Comparison of ENCODE assay signal across 10 cellular contexts in the genomic region with DNA sequence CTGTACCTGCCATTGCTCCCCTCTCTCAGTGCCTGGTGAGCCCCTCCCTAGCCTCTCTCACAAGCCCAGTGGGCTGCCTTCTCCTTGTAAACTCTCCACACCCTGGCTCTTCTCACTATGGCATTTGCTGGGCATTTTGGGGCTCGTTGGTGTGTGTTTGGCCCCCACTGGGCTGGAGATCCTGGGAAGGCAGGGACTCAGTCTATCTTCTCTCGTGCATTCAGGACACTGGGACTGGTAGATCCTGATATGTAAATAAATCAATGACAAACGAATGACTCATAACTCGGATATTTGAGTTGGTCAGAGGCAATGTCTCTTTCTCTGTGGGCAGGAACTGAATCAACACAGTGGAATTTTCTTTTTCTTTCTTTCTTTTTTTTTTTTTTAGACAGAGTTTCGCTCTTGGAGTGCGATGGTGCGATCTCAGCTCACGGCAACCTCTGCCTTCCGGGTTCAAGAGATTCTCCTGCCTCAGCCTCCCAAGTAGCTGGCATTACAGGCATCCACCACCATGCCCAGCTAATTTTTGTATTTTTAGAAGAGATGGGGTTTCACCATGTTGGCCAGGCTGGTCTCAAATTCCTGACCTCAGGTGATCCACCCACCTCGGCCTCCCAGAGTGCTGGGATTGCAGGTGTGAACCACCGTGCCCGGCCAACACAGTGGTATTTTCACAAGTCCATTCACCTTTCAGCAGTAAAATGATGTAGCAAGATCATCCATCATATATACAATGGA.
DNase-seq lines count a peak whose midpoint lies in the region; TF ChIP-seq lines count a peak whose summit lies in the region.
"Had no signal": no experiment of that assay in that cellular context is flagged by ENCODE, and none has a peak within 500 bp of the region (broad histone marks: within the 10 kb centered on the region; RNA-seq: fewer than 3 reads in every experiment).

No MANE protein-coding gene starts in this region.

- POLR2A ChIA-PET in CD8-positive, alpha-beta memory T cell (lab: Charles Lee): no interaction called here
- POLR2A ChIA-PET in OCI-LY7 (lab: Charles Lee): interaction anchor here (0.6 kb wide), 1 partner anchor 307 kb away, joined by 3 read pairs; no protein-coding TSS in a partner anchor

- H2AFZ ChIP-seq in OCI-LY7 (ENCODE audit: low read length): no peak overlapping the region

- no peak overlapping the region for H3K9ac ChIP-seq in colonic mucosa (ENCODE audit: low read depth in 2 of 2, low read length in 2 of 2)

- no peaks in the 10 kb centered on the region for H3K27me3 ChIP-seq in CD8-positive, alpha-beta memory T cell (ENCODE audit: insufficient read depth, low read length, poor library complexity, severe bottlenecking)
- H3K27me3 ChIP-seq in colonic mucosa: no peaks in the 10 kb centered on the region

- H3K79me2 ChIP-seq in OCI-LY7 (ENCODE audit: insufficient read depth, low read depth, low read length): no peaks in the 10 kb centered on the region

- no peaks in the 10 kb centered on the region for H3K9me3 Mint-ChIP-seq in CD8-positive, alpha-beta memory T cell
- H3K9me3 Mint-ChIP-seq: activated CD4-positive, alpha-beta T cell treated with anti-CD3 and anti-CD28 coated beads, Interleukin-2, amount 10 ng/mL, durations not matched to agents 7 days and 5 days had no signal

- in situ Hi-C loops in SK-MEL-5 (cut with HindIII; ENCODE audit: low pct_unique_long_range_greater_than_20kb, low sequenced_read_pairs): no loop called here

- peaks cover 3 to 5% (median 4%) of the 10 kb centered on the region in 3 donors for H3K4me1 Mint-ChIP-seq in CD8-positive, alpha-beta memory T cell

- no TSS peak for BruUV-seq in OCI-LY7 (replicated peaks; lab: Mats Ljungman, UMichigan)

- H3K36me3 Mint-ChIP-seq in CD8-positive, alpha-beta memory T cell: no peaks in the 10 kb centered on the region

- no peaks in the 10 kb centered on the region for H3K4me1 ChIP-seq in CD8-positive, alpha-beta memory T cell (ENCODE audit: insufficient read depth, low read length)
- no peaks in the 10 kb centered on the region for H3K4me1 ChIP-seq in OCI-LY7 (ENCODE audit: insufficient read depth, low read length, poor library complexity, severe bottlenecking)
- no peaks in the 10 kb centered on the region for H3K4me1 ChIP-seq in colonic mucosa

- no peak overlapping the region for H3K4me3 ChIP-seq in fibroblast of pulmonary artery (replicated peaks; ENCODE audit: low read depth, low read length)
- H3K4me3 ChIP-seq in CD8-positive, alpha-beta memory T cell (ENCODE audit: low read length): no peak overlapping the region
- H3K4me3 ChIP-seq in OCI-LY7 (ENCODE audit: low read depth, low read length, poor library complexity, severe bottlenecking): no peak overlapping the region
- H3K4me3 ChIP-seq in colonic mucosa: no peak overlapping the region

- H3K9me2 ChIP-seq in OCI-LY7 (ENCODE audit: insufficient read depth, low read length): no peaks in the 10 kb centered on the region

- peak; percentile 87 for DNase-seq in GM04503 (ENCODE audit: low read depth)
- DNase-seq in SK-MEL-5 (ENCODE audit: low read depth, low spot score): peak; percentile 67
- peak; percentile 94 for DNase-seq in fibroblast of pulmonary artery (ENCODE audit: low read depth)
- DNase-seq in pulmonary artery endothelial cell (ENCODE audit: low read depth, low spot score): peak; percentile 75
- no peak for DNase-seq in CD8-positive, alpha-beta memory T cell
- DNase-seq in OCI-LY7 (ENCODE audit: low spot score): no peak
- no peak for DNase-seq in NCI-H69 (lab: John Stamatoyannopoulos, UW)
- no peak for DNase-seq in colonic mucosa
- DNase-seq: activated CD4-positive, alpha-beta T cell treated with anti-CD3 and anti-CD28 coated beads, Interleukin-2, amount 10 ng/mL, durations not matched to agents 7 days and 5 days; NCI-H2081 treated with DMSO at 0.1 percent for 48 hours had no signal

- no peaks in the 10 kb centered on the region for H4K20me1 ChIP-seq in OCI-LY7 (ENCODE audit: insufficient read depth, low read length)

- TF ChIP-seq CTCF in fibroblast of pulmonary artery (IDR thresholded peaks at IDR 0.05; ENCODE audit: low read length, missing control alignments) (no peak), OCI-LY7 (conservative IDR thresholded peaks at IDR 0.05; ENCODE audit: low read length) (no peak), colonic mucosa (IDR thresholded peaks at IDR 0.05) (no peak)

- no peak overlapping the region for H3K27ac Mint-ChIP-seq in CD8-positive, alpha-beta memory T cell
- H3K27ac Mint-ChIP-seq: activated CD4-positive, alpha-beta T cell treated with anti-CD3 and anti-CD28 coated beads, Interleukin-2, amount 10 ng/mL, durations not matched to agents 7 days and 5 days had no signal

- intact Hi-C loops in OCI-LY7 (cut with micrococcal nuclease; ENCODE audit: unreplicated experiment) (no loop called here), colonic mucosa (cut with DNase I) (loop anchor here (10.0 kb wide), 1 partner anchor 662 kb away; no protein-coding TSS in a partner anchor)

- H3K36me3 ChIP-seq in CD8-positive, alpha-beta memory T cell (ENCODE audit: insufficient read depth, low read length): no peaks in the 10 kb centered on the region
- H3K36me3 ChIP-seq in OCI-LY7 (ENCODE audit: insufficient read depth, low read length): no peaks in the 10 kb centered on the region
- H3K36me3 ChIP-seq in colonic mucosa: no peaks in the 10 kb centered on the region

- no peak overlapping the region for H3K27ac ChIP-seq in CD8-positive, alpha-beta memory T cell (ENCODE audit: low read depth, low read length)
- H3K27ac ChIP-seq in OCI-LY7 (ENCODE audit: low read depth, low read length, poor library complexity, severe bottlenecking) (no peak overlapping the region), colonic mucosa (no peak overlapping the region)

- no peak overlapping the region for H3K4me3 Mint-ChIP-seq in CD8-positive, alpha-beta memory T cell
- H3K4me3 Mint-ChIP-seq: activated CD4-positive, alpha-beta T cell treated with anti-CD3 and anti-CD28 coated beads, Interleukin-2, amount 10 ng/mL, durations not matched to agents 7 days and 5 days had no signal

- no peak overlapping the region for H3K4me2 ChIP-seq in OCI-LY7 (ENCODE audit: low read length)

- CTCF ChIA-PET in CD8-positive, alpha-beta memory T cell (lab: Charles Lee): no interaction called here
- CTCF ChIA-PET in OCI-LY7 (lab: Charles Lee; ENCODE audit: unreplicated experiment): no interaction called here

- peaks cover 14 to 20% of the 10 kb centered on the region in 2 donors for H3K27me3 Mint-ChIP-seq in CD8-positive, alpha-beta memory T cell

- no peaks in the 10 kb centered on the region for H3K9me3 ChIP-seq in CD8-positive, alpha-beta memory T cell (ENCODE audit: low read length)
- no peaks in the 10 kb centered on the region for H3K9me3 ChIP-seq in OCI-LY7 (ENCODE audit: low read length)
- no peaks in the 10 kb centered on the region for H3K9me3 ChIP-seq in colonic mucosa

Comparison
In these comparisons a context has a peak if more than half of its experiments do, and no peak if none do; other contexts are left out.
1. DNase-seq: peak in GM04503 (single experiment), SK-MEL-5 (single experiment), fibroblast of pulmonary artery (single experiment) and pulmonary artery endothelial cell (single experiment); none in CD8-positive, alpha-beta memory T cell (0 of 5), OCI-LY7 (single experiment), NCI-H69 (single experiment) and colonic mucosa (single experiment).